16 cellular contexts compared by ENCODE assay signal in genomic region chr4:7815562-7815961, GRCh38.
A peak's percentile ranks its signal among the peaks of the same experiment; 100 is the strongest.
DNase-seq lines count a peak whose midpoint lies in the region; ATAC-seq and TF ChIP-seq lines count a peak whose summit lies in the region.
"Had no signal": no experiment of that assay in that cellular context is flagged by ENCODE, and none has a peak within 500 bp of the region (broad histone marks: within the 10 kb centered on the region; RNA-seq: fewer than 3 reads in every experiment).

No MANE protein-coding gene starts in this region.

- H3K4me3 Mint-ChIP-seq in MCF 10A (ENCODE audit: unreplicated experiment) (no peak overlapping the region), natural killer cell (no peak overlapping the region)
- H3K4me3 Mint-ChIP-seq: activated T-helper 17 cell treated with anti-CD3 and anti-CD28 coated beads, Interleukin-2, amount 50 U/mL, for 72 hours; naive B cell had no signal

- H3K27me3 ChIP-seq in breast epithelium = no peaks in the 10 kb centered on the region
- H3K27me3 ChIP-seq: upper lobe of right lung had no signal

- H3K27ac ChIP-seq in breast epithelium = no peak overlapping the region
- H3K27ac ChIP-seq: upper lobe of right lung had no signal

- BruUV-seq in MCF 10A (replicated peaks; lab: Mats Ljungman, UMichigan) = no TSS peak

- CTCF ChIA-PET in MCF 10A (lab: Yijun Ruan, JAX) = interaction anchor here (0.7 to 4.7 kb wide), 6 partner anchors 10 to 1701 kb away, joined by 3 to 30 read pairs (median 4); no protein-coding TSS in a partner anchor

- peak overlapping the region; percentile 35 for H3K27ac Mint-ChIP-seq in MCF 10A (ENCODE audit: low read depth, unreplicated experiment)
- no peak overlapping the region for H3K27ac Mint-ChIP-seq in natural killer cell
- H3K27ac Mint-ChIP-seq: activated T-helper 17 cell treated with anti-CD3 and anti-CD28 coated beads, Interleukin-2, amount 50 U/mL, for 72 hours; naive B cell had no signal

- H3K36me3 Mint-ChIP-seq in MCF 10A (ENCODE audit: insufficient read depth, unreplicated experiment) (peaks cover 32% of the 10 kb centered on the region), natural killer cell (no peaks in the 10 kb centered on the region)
- H3K36me3 Mint-ChIP-seq: naive B cell had no signal

- intact Hi-C loops in MCF 10A (cut with micrococcal nuclease) = loop anchor here (1.0 to 2.0 kb wide), 3 partner anchors 29 to 172 kb away; no protein-coding TSS in a partner anchor
- intact Hi-C loops in breast epithelium (cut with DNase I; ENCODE audit: low total_unique reads) = no loop called here
- intact Hi-C loops in natural killer cell (cut with micrococcal nuclease) = no loop called here

- H3K4me1 Mint-ChIP-seq in MCF 10A (ENCODE audit: insufficient read depth, unreplicated experiment) (no peaks in the 10 kb centered on the region), natural killer cell (no peaks in the 10 kb centered on the region)
- H3K4me1 Mint-ChIP-seq: naive B cell had no signal

- TF ChIP-seq CTCF in MCF 10A (IDR thresholded peaks at IDR 0.05; ENCODE audit: unreplicated experiment) (peak; percentile 17), breast epithelium (IDR thresholded peaks at IDR 0.05) (no peak), foreskin fibroblast (IDR thresholded peaks at IDR 0.05; ENCODE audit: low read depth, low read length) (no peak), natural killer cell (IDR thresholded peaks at IDR 0.05) (no peak)

- POLR2A ChIA-PET in MCF 10A (lab: Yijun Ruan, JAX) = interaction anchor here (0.6 to 2.1 kb wide), 5 partner anchors 11 to 146 kb away, joined by 3 to 5 read pairs (median 3); no protein-coding TSS in a partner anchor

- no peak for ATAC-seq in natural killer cell
- ATAC-seq: activated T-helper 17 cell treated with anti-CD3 and anti-CD28 coated beads, Interleukin-2, amount 50 U/mL, for 72 hours; upper lobe of right lung had no signal

- H3K36me3 ChIP-seq in breast epithelium = peaks cover 4% of the 10 kb centered on the region

- H3K4me3 ChIP-seq in breast epithelium (no peak overlapping the region), foreskin fibroblast (ENCODE audit: low read depth in 1 of 2, low read length in 2 of 2) (no peak overlapping the region)
- H3K4me3 ChIP-seq: upper lobe of right lung had no signal

- no peaks in the 10 kb centered on the region for H3K9me3 ChIP-seq in breast epithelium
- H3K9me3 ChIP-seq: upper lobe of right lung had no signal

- TF ChIP-seq POLR2A in breast epithelium (IDR thresholded peaks at IDR 0.05) = no peak

- H3K27me3 Mint-ChIP-seq in MCF 10A (ENCODE audit: insufficient read depth, unreplicated experiment) (no peaks in the 10 kb centered on the region), natural killer cell (ENCODE audit: low read depth in 2 of 2) (peaks cover 0 to 2% of the 10 kb centered on the region in 2 donors)
- H3K27me3 Mint-ChIP-seq: activated T-helper 17 cell treated with anti-CD3 and anti-CD28 coated beads, Interleukin-2, amount 50 U/mL, for 72 hours had no signal

- DNase-seq in MCF 10A (ENCODE audit: unreplicated experiment) (peak; percentile 91), breast epithelium (ENCODE audit: low spot score in 2 of 2) (no peak), amniotic epithelial cell (ENCODE audit: low read depth) (peak; percentile 94), foreskin fibroblast (peak; percentile 83 to 89), COLO668 (lab: John Stamatoyannopoulos, UW; ENCODE audit: unreplicated experiment) (no peak), RPMI8226 (no peak), natural killer cell (no peak)
- DNase-seq in activated CD4-positive, CD25-positive, alpha-beta regulatory T cell treated with anti-CD3 and anti-CD28 coated beads, Interleukin-2, amount 50 U/mL, for 72 hours = no peak
- DNase-seq: activated CD4-positive, alpha-beta T cell treated with anti-CD3 and anti-CD28 coated beads for 4 hours; central memory CD4-positive, alpha-beta T cell; foreskin melanocyte; naive B cell; NCI-H1048; NCI-H748 treated with DMSO at 0.1 percent for 48 hours; upper lobe of right lung had no signal

- H3K9me3 Mint-ChIP-seq in MCF 10A (ENCODE audit: unreplicated experiment) = no peaks in the 10 kb centered on the region
- H3K9me3 Mint-ChIP-seq in natural killer cell = no peaks in the 10 kb centered on the region
- H3K9me3 Mint-ChIP-seq: activated T-helper 17 cell treated with anti-CD3 and anti-CD28 coated beads, Interleukin-2, amount 50 U/mL, for 72 hours; naive B cell had no signal

- no peaks in the 10 kb centered on the region for H3K4me1 ChIP-seq in breast epithelium

Comparison
In these comparisons a context has a peak if more than half of its experiments do, and no peak if none do; other contexts are left out.
1. DNase-seq: peak in MCF 10A (single experiment), amniotic epithelial cell (single experiment) and foreskin fibroblast (2 of 2); none in breast epithelium (0 of 2), activated CD4-positive, CD25-positive, alpha-beta regulatory T cell treated with anti-CD3 and anti-CD28 coated beads, Interleukin-2, amount 50 U/mL, for 72 hours (single experiment), COLO668 (single experiment), RPMI8226 (single experiment) and natural killer cell (single experiment).